21 cellular contexts compared by ENCODE assay signal in the genomic region with DNA sequence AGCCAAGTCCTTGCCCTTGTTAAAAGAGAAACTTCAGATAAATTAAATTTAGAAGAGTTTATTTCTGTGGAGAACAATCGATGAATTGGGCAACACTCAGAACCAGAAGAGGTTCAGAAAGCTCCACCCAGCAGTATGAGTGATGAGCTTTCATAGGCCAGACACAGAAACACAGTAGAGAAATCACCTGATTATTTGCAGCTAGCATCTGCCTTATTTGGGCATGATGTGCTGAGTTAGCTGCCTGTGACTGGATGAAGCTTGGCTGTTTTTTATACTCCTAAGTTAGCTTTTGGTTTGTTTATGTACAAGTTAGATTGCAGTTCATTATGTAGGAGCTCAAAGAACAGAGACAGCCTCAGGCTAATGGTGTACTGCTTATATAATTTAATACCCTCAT.
"Had no signal": no experiment of that assay in that cellular context is flagged by ENCODE, and none has a peak within 500 bp of the region (broad histone marks: within the 10 kb centered on the region; RNA-seq: fewer than 3 reads in every experiment).

No MANE protein-coding gene starts in this region.

- H3K27ac ChIP-seq: coronary artery, right lobe of liver, skin epidermis, testis, vagina had no signal

- H3K27me3 Mint-ChIP-seq: activated B cell treated with CpG ODN at 0.5 μM for 24 hours, type B pancreatic cell had no signal

- H3K27me3 ChIP-seq: right lobe of liver, testis, vagina had no signal

- ATAC-seq: left cardiac atrium; right lobe of liver; stimulated activated naive B cell treated with anti-CD40 and anti-IgM and Interleukin-4, amounts not matched to agents 10 μg/mL and 1 μg/mL and 100 μg/mL, for 72 hours had no signal

- H3K4me1 Mint-ChIP-seq: activated B cell treated with CpG ODN at 0.5 μM for 24 hours; activated naive CD4-positive, alpha-beta T cell treated with anti-CD3 and anti-CD28 coated beads, Interleukin-2, amount 10 ng/mL, durations not matched to agents 7 days and 5 days had no signal

- H3K27ac Mint-ChIP-seq: activated B cell treated with CpG ODN at 0.5 μM for 24 hours; activated naive CD4-positive, alpha-beta T cell treated with anti-CD3 and anti-CD28 coated beads, Interleukin-2, amount 10 ng/mL, durations not matched to agents 7 days and 5 days; naive B cell; stimulated activated naive B cell treated with anti-CD40 and anti-IgM and Interleukin-4, amounts not matched to agents 10 μg/mL and 1 μg/mL and 100 μg/mL, for 72 hours; T-helper 1 cell treated with Interleukin-12 subunit alpha and Interleukin-12 subunit beta and Interleukin-4 antibody, amounts not matched to agents 30 μg/mL and 1 μg/mL, for 36 hours; type B pancreatic cell had no signal

- DNase-seq: activated B cell treated with CpG ODN at 0.5 μM for 24 hours; activated CD4-positive, alpha-beta T cell treated with anti-CD3 and anti-CD28 coated beads for 4 hours; activated CD4-positive, alpha-beta T cell treated with anti-CD3 and anti-CD28 coated beads, Interleukin-2, amount 50 U/mL, for 48 hours; activated CD8-positive, alpha-beta memory T cell treated with anti-CD3 and anti-CD28 coated beads, Interleukin-2, amount 50 U/mL, for 48 hours; activated effector memory CD4-positive, alpha-beta T cell treated with anti-CD3 and anti-CD28 coated beads, Interleukin-2, amount 50 U/mL, for 16 hours; activated naive CD4-positive, alpha-beta T cell treated with anti-CD3 and anti-CD28 coated beads, Interleukin-2, amount 10 ng/mL, durations not matched to agents 7 days and 5 days; cerebellar nuclear complex; foreskin fibroblast; hippocampal formation; left cardiac atrium; naive B cell; nucleus accumbens; right lobe of liver; stimulated activated CD4-positive, alpha-beta T cell treated with anti-CD3 and anti-CD28 coated beads, Interleukin-2, amount 100 ng/mL, for 24 hours; stimulated activated naive B cell treated with anti-CD40 and anti-IgM and Interleukin-4, amounts not matched to agents 10 μg/mL and 1 μg/mL and 100 μg/mL, for 72 hours; testis had no signal

- H3K9me3 ChIP-seq: right lobe of liver, testis, vagina had no signal

- H3K4me3 ChIP-seq: coronary artery, right lobe of liver, skin epidermis, testis, vagina had no signal

- H3K4me3 Mint-ChIP-seq: activated B cell treated with CpG ODN at 0.5 μM for 24 hours; activated naive CD4-positive, alpha-beta T cell treated with anti-CD3 and anti-CD28 coated beads, Interleukin-2, amount 10 ng/mL, durations not matched to agents 7 days and 5 days; naive B cell; stimulated activated naive B cell treated with anti-CD40 and anti-IgM and Interleukin-4, amounts not matched to agents 10 μg/mL and 1 μg/mL and 100 μg/mL, for 72 hours; T-helper 1 cell treated with Interleukin-12 subunit alpha and Interleukin-12 subunit beta and Interleukin-4 antibody, amounts not matched to agents 30 μg/mL and 1 μg/mL, for 36 hours; type B pancreatic cell had no signal

- H3K36me3 Mint-ChIP-seq: activated naive CD4-positive, alpha-beta T cell treated with anti-CD3 and anti-CD28 coated beads, Interleukin-2, amount 10 ng/mL, durations not matched to agents 7 days and 5 days; naive B cell; stimulated activated naive B cell treated with anti-CD40 and anti-IgM and Interleukin-4, amounts not matched to agents 10 μg/mL and 1 μg/mL and 100 μg/mL, for 72 hours; type B pancreatic cell had no signal

- H3K36me3 ChIP-seq: right lobe of liver, vagina had no signal

- H3K4me1 ChIP-seq: right lobe of liver, vagina had no signal

- H3K9me3 Mint-ChIP-seq: activated B cell treated with CpG ODN at 0.5 μM for 24 hours; naive B cell; stimulated activated naive B cell treated with anti-CD40 and anti-IgM and Interleukin-4, amounts not matched to agents 10 μg/mL and 1 μg/mL and 100 μg/mL, for 72 hours; T-helper 1 cell treated with Interleukin-12 subunit alpha and Interleukin-12 subunit beta and Interleukin-4 antibody, amounts not matched to agents 30 μg/mL and 1 μg/mL, for 36 hours; type B pancreatic cell had no signal
